ENCODE assay signal across 1 cellular context in the genomic region with DNA sequence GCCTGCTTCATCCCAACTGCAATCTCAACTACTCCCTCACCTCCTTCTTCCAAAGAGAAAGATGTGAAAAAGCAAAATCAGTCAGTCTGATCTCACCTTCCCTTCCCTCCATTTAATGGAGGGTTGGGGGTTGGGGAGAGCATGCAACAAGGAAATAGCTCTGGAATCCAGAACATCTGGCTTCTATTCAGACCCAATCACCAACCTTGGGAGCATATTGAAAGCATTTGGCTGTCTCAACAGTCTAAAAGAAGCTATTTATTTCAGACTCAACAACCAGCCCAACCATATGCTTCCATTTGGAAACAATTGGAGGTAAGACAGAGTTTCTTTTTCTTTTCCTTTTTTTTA.
TF ChIP-seq lines count a peak whose summit lies in the region.

No MANE protein-coding gene starts in this region.

TF ChIP-seq in WTC11, 78 proteins besides CTCF, POLR2A, EP300 and RAD21 (continued from another document):
- TF ChIP-seq, protein P1, sequence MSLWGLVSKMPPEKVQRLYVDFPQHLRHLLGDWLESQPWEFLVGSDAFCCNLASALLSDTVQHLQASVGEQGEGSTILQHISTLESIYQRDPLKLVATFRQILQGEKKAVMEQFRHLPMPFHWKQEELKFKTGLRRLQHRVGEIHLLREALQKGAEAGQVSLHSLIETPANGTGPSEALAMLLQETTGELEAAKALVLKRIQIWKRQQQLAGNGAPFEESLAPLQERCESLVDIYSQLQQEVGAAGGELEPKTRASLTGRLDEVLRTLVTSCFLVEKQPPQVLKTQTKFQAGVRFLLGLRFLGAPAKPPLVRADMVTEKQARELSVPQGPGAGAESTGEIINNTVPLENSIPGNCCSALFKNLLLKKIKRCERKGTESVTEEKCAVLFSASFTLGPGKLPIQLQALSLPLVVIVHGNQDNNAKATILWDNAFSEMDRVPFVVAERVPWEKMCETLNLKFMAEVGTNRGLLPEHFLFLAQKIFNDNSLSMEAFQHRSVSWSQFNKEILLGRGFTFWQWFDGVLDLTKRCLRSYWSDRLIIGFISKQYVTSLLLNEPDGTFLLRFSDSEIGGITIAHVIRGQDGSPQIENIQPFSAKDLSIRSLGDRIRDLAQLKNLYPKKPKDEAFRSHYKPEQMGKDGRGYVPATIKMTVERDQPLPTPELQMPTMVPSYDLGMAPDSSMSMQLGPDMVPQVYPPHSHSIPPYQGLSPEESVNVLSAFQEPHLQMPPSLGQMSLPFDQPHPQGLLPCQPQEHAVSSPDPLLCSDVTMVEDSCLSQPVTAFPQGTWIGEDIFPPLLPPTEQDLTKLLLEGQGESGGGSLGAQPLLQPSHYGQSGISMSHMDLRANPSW (CRISPR knock-in tag; conservative IDR thresholded peaks at IDR 0.05; ENCODE audit: low read depth) = no peak
- TF ChIP-seq ZNF138 (CRISPR knock-in tag; conservative IDR thresholded peaks at IDR 0.05) (no peak), SOX15 (CRISPR knock-in tag; IDR thresholded peaks at IDR 0.05) (no peak), ETV6 (CRISPR knock-in tag; IDR thresholded peaks at IDR 0.05) (no peak), ZNF416 (CRISPR knock-in tag; IDR thresholded peaks at IDR 0.05) (no peak), ATF6 (CRISPR knock-in tag; IDR thresholded peaks at IDR 0.05) (no peak), ZBTB43 (CRISPR knock-in tag; IDR thresholded peaks at IDR 0.05) (no peak), SMAD3 (CRISPR knock-in tag; IDR thresholded peaks at IDR 0.05; ENCODE audit: borderline replicate concordance) (no peak), FOXK1 (CRISPR knock-in tag; IDR thresholded peaks at IDR 0.05) (no peak), NR2C2 (CRISPR knock-in tag; IDR thresholded peaks at IDR 0.05) (no peak), HMGXB4 (CRISPR knock-in tag; IDR thresholded peaks at IDR 0.05) (no peak), IRF1 (CRISPR knock-in tag; IDR thresholded peaks at IDR 0.05) (no peak), EMX1 (CRISPR knock-in tag; IDR thresholded peaks at IDR 0.05) (no peak)
- TF ChIP-seq, protein P2, sequence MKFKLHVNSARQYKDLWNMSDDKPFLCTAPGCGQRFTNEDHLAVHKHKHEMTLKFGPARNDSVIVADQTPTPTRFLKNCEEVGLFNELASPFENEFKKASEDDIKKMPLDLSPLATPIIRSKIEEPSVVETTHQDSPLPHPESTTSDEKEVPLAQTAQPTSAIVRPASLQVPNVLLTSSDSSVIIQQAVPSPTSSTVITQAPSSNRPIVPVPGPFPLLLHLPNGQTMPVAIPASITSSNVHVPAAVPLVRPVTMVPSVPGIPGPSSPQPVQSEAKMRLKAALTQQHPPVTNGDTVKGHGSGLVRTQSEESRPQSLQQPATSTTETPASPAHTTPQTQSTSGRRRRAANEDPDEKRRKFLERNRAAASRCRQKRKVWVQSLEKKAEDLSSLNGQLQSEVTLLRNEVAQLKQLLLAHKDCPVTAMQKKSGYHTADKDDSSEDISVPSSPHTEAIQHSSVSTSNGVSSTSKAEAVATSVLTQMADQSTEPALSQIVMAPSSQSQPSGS (CRISPR knock-in tag; IDR thresholded peaks at IDR 0.05; ENCODE audit: borderline replicate concordance, low read depth) = no peak
